ENCODE assay signal across 28 cellular contexts in the genomic region with DNA sequence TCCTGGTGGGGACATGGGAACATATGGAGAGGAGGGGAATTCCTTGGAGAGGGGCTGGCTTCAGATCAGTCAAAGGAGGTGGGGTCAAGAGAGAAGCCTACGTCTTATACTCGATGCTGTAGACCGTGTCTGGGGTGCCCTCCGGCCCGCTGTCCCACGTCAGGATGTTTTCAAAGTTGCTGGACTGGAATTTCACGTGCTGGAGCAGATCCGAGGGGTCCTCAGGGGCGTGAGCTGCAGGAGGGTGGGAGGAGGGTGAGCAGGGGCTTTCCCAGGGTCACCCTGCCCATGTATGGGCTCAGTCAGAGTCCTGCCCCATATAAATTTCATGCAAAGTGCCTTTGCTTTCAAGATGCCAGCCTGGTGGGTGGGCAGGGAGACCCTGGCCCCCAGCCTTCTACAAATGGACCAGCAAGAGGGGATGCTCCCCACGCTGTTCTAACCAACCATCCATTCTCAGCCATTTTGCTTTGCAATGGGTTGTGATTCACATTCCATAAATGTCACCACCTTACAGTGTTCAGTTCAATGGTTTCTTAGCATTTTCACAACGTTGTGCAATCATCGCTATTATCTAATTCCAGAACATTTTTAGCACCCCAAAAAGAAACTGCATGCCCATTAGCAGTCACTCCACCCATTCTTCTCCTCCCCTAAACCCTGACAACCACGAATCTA. TPM values are rescaled to one million over a fixed set of nuclear protein-coding genes. Genes with fewer than 3 reads are reported as not detected.
"Had no signal": no experiment of that assay in that cellular context is flagged by ENCODE, and none has a peak within 500 bp of the region (broad histone marks: within the 10 kb centered on the region; RNA-seq: fewer than 3 reads in every experiment).

No MANE protein-coding gene starts in this region.

- H3K36me3 ChIP-seq: breast epithelium, gastrocnemius medialis, sigmoid colon, vagina had no signal

- DNase-seq: activated CD4-positive, alpha-beta T cell treated with anti-CD3 and anti-CD28 coated beads for 4 hours; activated CD4-positive, alpha-beta T cell treated with anti-CD3 and anti-CD28 coated beads, Interleukin-2, amount 50 U/mL, for 4 hours; activated CD8-positive, alpha-beta memory T cell treated with anti-CD3 and anti-CD28 coated beads for 24 hours; activated effector memory CD4-positive, alpha-beta T cell treated with Interleukin-2 at 50 U/mL for 16 hours; activated naive CD4-positive, alpha-beta T cell treated with Interleukin-2 at 50 U/mL for 16 hours; amniotic stem cell; dorsolateral prefrontal cortex; effector memory CD4-positive, alpha-beta T cell; erythroblast; gastrocnemius medialis; glutamatergic neuron; midbrain; naive thymus-derived CD4-positive, alpha-beta T cell; retina; sigmoid colon; small intestine; stimulated activated CD4-positive, alpha-beta T cell treated with anti-CD3 and anti-CD28 coated beads, Interleukin-4, amount 100 ng/mL, for 4 hours; stimulated activated CD8-positive, alpha-beta memory T cell treated with anti-CD3 and anti-CD28 coated beads, Interleukin-4, amount 100 ng/mL, for 48 hours; stimulated activated naive CD8-positive, alpha-beta T cell treated with anti-CD3 and anti-CD28 coated beads, Interleukin-15, amount 100 ng/mL, for 72 hours; substantia nigra; T-helper 1 cell had no signal

- H3K4me1 ChIP-seq: breast epithelium, sigmoid colon, vagina had no signal

- H3K27ac ChIP-seq: breast epithelium, coronary artery, dorsolateral prefrontal cortex, gastrocnemius medialis, sigmoid colon, vagina, VCaP had no signal

- FAIRE-seq: islet of Langerhans, small intestine, TTC549 had no signal

- H3K4me3 ChIP-seq: breast epithelium, coronary artery, dorsolateral prefrontal cortex, gastrocnemius medialis, sigmoid colon, vagina had no signal

- ATAC-seq: gastrocnemius medialis; naive thymus-derived CD4-positive, alpha-beta T cell; stimulated activated memory B cell treated with anti-CD40 and anti-IgM and Interleukin-4, amounts not matched to agents 10 μg/mL and 1 μg/mL and 100 μg/mL, for 72 hours; stimulated activated naive CD8-positive, alpha-beta T cell treated with anti-CD3 and anti-CD28 coated beads, Interleukin-15, amount 100 ng/mL, for 72 hours had no signal

- H3K27me3 ChIP-seq: breast epithelium, dorsolateral prefrontal cortex, gastrocnemius medialis, sigmoid colon, vagina had no signal

- H3K9me3 ChIP-seq: breast epithelium, gastrocnemius medialis, sigmoid colon, vagina had no signal

RNA-seq across cellular contexts. Expression of gene IL22RA1, which starts 4.3 kb away (rescaled TPM):
- total RNA-seq: naive thymus-derived CD4-positive, alpha-beta T cell had no signal
- polyA plus RNA-seq: naive thymus-derived CD4-positive, alpha-beta T cell had no signal

RNA-seq across cellular contexts. Expression of gene MYOM3, which starts 26.7 kb away (rescaled TPM):
- total RNA-seq: naive thymus-derived CD4-positive, alpha-beta T cell had no signal
- polyA plus RNA-seq: naive thymus-derived CD4-positive, alpha-beta T cell had no signal
